11 cellular contexts compared by ENCODE assay signal in genomic region chr7:44608916-44609648, GRCh38.
A peak's percentile ranks its signal among the peaks of the same experiment; 100 is the strongest.
DNase-seq lines count a peak whose midpoint lies in the region; ATAC-seq, FAIRE-seq and TF ChIP-seq lines count a peak whose summit lies in the region.
"Had no signal": no experiment of that assay in that cellular context is flagged by ENCODE, and none has a peak within 500 bp of the region (broad histone marks: within the 10 kb centered on the region; RNA-seq: fewer than 3 reads in every experiment).

No MANE protein-coding gene starts in this region.

- peaks cover 11% of the 10 kb centered on the region for H3K36me3 Mint-ChIP-seq in activated naive CD4-positive, alpha-beta T cell treated with anti-CD3 and anti-CD28 coated beads, Interleukin-2, amount 10 ng/mL, durations not matched to agents 7 days and 5 days
- H3K36me3 Mint-ChIP-seq: memory B cell had no signal

- no peak for TF ChIP-seq CTCF in epithelial cell of esophagus (IDR thresholded peaks at IDR 0.05; ENCODE audit: insufficient read depth, low read depth, low read length, missing control alignments)

- DNase-seq in activated naive CD4-positive, alpha-beta T cell treated with anti-CD3 and anti-CD28 coated beads, Interleukin-2, amount 10 ng/mL, durations not matched to agents 7 days and 5 days, result peak; percentile 45
- no peak for DNase-seq in activated naive CD4-positive, alpha-beta T cell treated with anti-CD3 and anti-CD28 coated beads, Interleukin-2, amount 50 U/mL, for 16 hours
- DNase-seq in SW480 (ENCODE audit: low spot score) (peak; percentile 46), epithelial cell of esophagus (ENCODE audit: low read depth) (peak; percentile 11), HTR-8/SVneo (ENCODE audit: insufficient read length, low spot score) (no peak), DMS79 (lab: John Stamatoyannopoulos, UW) (no peak)
- no peak for DNase-seq in stimulated activated naive CD8-positive, alpha-beta T cell treated with anti-CD3 and anti-CD28 coated beads, Interleukin-15, amount 100 ng/mL, for 72 hours
- DNase-seq: BE2C had no signal

- peak overlapping the region; percentile 42 for H3K4me3 Mint-ChIP-seq in activated naive CD4-positive, alpha-beta T cell treated with anti-CD3 and anti-CD28 coated beads, Interleukin-2, amount 10 ng/mL, durations not matched to agents 7 days and 5 days
- peak overlapping the region; percentile 26 to 43 for H3K4me3 Mint-ChIP-seq in stimulated activated naive CD8-positive, alpha-beta T cell treated with anti-CD3 and anti-CD28 coated beads, Interleukin-15, amount 100 ng/mL, for 72 hours
- H3K4me3 Mint-ChIP-seq: memory B cell had no signal

- peaks cover 59% of the 10 kb centered on the region for H3K4me1 Mint-ChIP-seq in activated naive CD4-positive, alpha-beta T cell treated with anti-CD3 and anti-CD28 coated beads, Interleukin-2, amount 10 ng/mL, durations not matched to agents 7 days and 5 days
- H3K4me1 Mint-ChIP-seq in stimulated activated naive CD8-positive, alpha-beta T cell treated with anti-CD3 and anti-CD28 coated beads, Interleukin-15, amount 100 ng/mL, for 72 hours, result peaks cover 75% of the 10 kb centered on the region

- CTCF ChIA-PET in activated naive CD4-positive, alpha-beta T cell treated with anti-CD3 and anti-CD28 coated beads, Interleukin-2, amount 10 ng/mL, durations not matched to agents 7 days and 5 days (lab: Charles Lee), result no interaction called here

- H3K27me3 Mint-ChIP-seq in activated naive CD4-positive, alpha-beta T cell treated with anti-CD3 and anti-CD28 coated beads, Interleukin-2, amount 10 ng/mL, durations not matched to agents 7 days and 5 days, result peaks cover 12% of the 10 kb centered on the region
- no peaks in the 10 kb centered on the region for H3K27me3 Mint-ChIP-seq in stimulated activated naive CD8-positive, alpha-beta T cell treated with anti-CD3 and anti-CD28 coated beads, Interleukin-15, amount 100 ng/mL, for 72 hours
- H3K27me3 Mint-ChIP-seq: memory B cell had no signal

- no peak for ATAC-seq in stimulated activated naive CD8-positive, alpha-beta T cell treated with anti-CD3 and anti-CD28 coated beads, Interleukin-15, amount 100 ng/mL, for 72 hours
- ATAC-seq in HG02973 (IDR thresholded peaks at IDR 0.05; ENCODE audit: unreplicated experiment), result no peak

- no peaks in the 10 kb centered on the region for H3K9me3 Mint-ChIP-seq in activated naive CD4-positive, alpha-beta T cell treated with anti-CD3 and anti-CD28 coated beads, Interleukin-2, amount 10 ng/mL, durations not matched to agents 7 days and 5 days
- no peaks in the 10 kb centered on the region for H3K9me3 Mint-ChIP-seq in stimulated activated naive CD8-positive, alpha-beta T cell treated with anti-CD3 and anti-CD28 coated beads, Interleukin-15, amount 100 ng/mL, for 72 hours
- H3K9me3 Mint-ChIP-seq: memory B cell had no signal

- H3K4me3 ChIP-seq in epithelial cell of esophagus (ENCODE audit: low read length), result no peak overlapping the region

- no peak overlapping the region for H3K27ac Mint-ChIP-seq in activated naive CD4-positive, alpha-beta T cell treated with anti-CD3 and anti-CD28 coated beads, Interleukin-2, amount 10 ng/mL, durations not matched to agents 7 days and 5 days
- H3K27ac Mint-ChIP-seq in stimulated activated naive CD8-positive, alpha-beta T cell treated with anti-CD3 and anti-CD28 coated beads, Interleukin-15, amount 100 ng/mL, for 72 hours, result no peak overlapping the region
- H3K27ac Mint-ChIP-seq: memory B cell had no signal

- no peak for FAIRE-seq in HTR-8/SVneo (lab: Jason Lieb, UNC)
- FAIRE-seq: RCC 7860 had no signal

Comparison
In these comparisons a context has a peak if more than half of its experiments do, and no peak if none do; other contexts are left out.
1. DNase-seq: peak in activated naive CD4-positive, alpha-beta T cell treated with anti-CD3 and anti-CD28 coated beads, Interleukin-2, amount 10 ng/mL, durations not matched to agents 7 days and 5 days (single experiment), SW480 (single experiment) and epithelial cell of esophagus (single experiment); none in activated naive CD4-positive, alpha-beta T cell treated with anti-CD3 and anti-CD28 coated beads, Interleukin-2, amount 50 U/mL, for 16 hours (single experiment), stimulated activated naive CD8-positive, alpha-beta T cell treated with anti-CD3 and anti-CD28 coated beads, Interleukin-15, amount 100 ng/mL, for 72 hours (0 of 2), HTR-8/SVneo (single experiment) and DMS79 (single experiment).